Comparison of ENCODE assay signal across 25 cellular contexts in genomic region chr12:69672195-69672594, GRCh38. TPM values are rescaled to one million over a fixed set of nuclear protein-coding genes. Genes with fewer than 3 reads are reported as not detected.
"Had no signal": no experiment of that assay in that cellular context is flagged by ENCODE, and none has a peak within 500 bp of the region (broad histone marks: within the 10 kb centered on the region; RNA-seq: fewer than 3 reads in every experiment).

No MANE protein-coding gene starts in this region.

- H3K9ac ChIP-seq: SK-N-SH had no signal

- ATAC-seq: activated CD8-positive, alpha-beta T cell treated with anti-CD3 and anti-CD28 coated beads, Interleukin-2, amount 10 ng/mL, durations not matched to agents 7 days and 5 days; PC-3 had no signal

- H3K27me3 ChIP-seq: ascending aorta, cardiac muscle cell, Peyer's patch, SJSA1 had no signal

- H3K4me1 ChIP-seq: ascending aorta, Peyer's patch, SJSA1 had no signal

- H3K27ac ChIP-seq: ascending aorta, cardiac muscle cell, Peyer's patch, SJSA1 had no signal

- H3K9me2 ChIP-seq: SK-N-SH had no signal

- H3K4me2 ChIP-seq: SK-N-SH had no signal

- H3K36me3 ChIP-seq: ascending aorta, cardiac muscle cell, Peyer's patch, SJSA1 had no signal

- DNase-seq: activated CD4-positive, alpha-beta T cell treated with anti-CD3 and anti-CD28 coated beads, Interleukin-2, amount 10 ng/mL, durations not matched to agents 7 days and 5 days; activated CD4-positive, alpha-beta T cell treated with anti-CD3 and anti-CD28 coated beads, Interleukin-2, amount 50 U/mL, for 48 hours; activated CD8-positive, alpha-beta T cell treated with anti-CD3 and anti-CD28 coated beads, Interleukin-2, amount 10 ng/mL, durations not matched to agents 7 days and 5 days; activated gamma-delta T cell; activated naive CD4-positive, alpha-beta T cell treated with Interleukin-2 at 50 U/mL for 16 hours; activated naive CD8-positive, alpha-beta T cell treated with anti-CD3 and anti-CD28 coated beads, Interleukin-2, amount 10 ng/mL, durations not matched to agents 7 days and 5 days; activated T-cell treated with anti-CD3 and anti-CD28 coated beads, Interleukin-2, amount 50 U/mL, for 24 hours; amygdala; KG1; NCI-H1092 treated with DMSO at 0.1 percent for 48 hours; NCI-H1417 treated with DMSO at 0.1 percent for 48 hours; NCI-H1694 treated with DMSO at 0.1 percent for 48 hours; NCI-H2171; NCI-H526; NCI-H748 treated with DMSO at 0.1 percent for 48 hours; NK-92 treated with Interleukin-12 subunit alpha and Interleukin-12 subunit beta, amount 100 ng/mL, for 24 hours; PC-3; Peyer's patch; RPMI8226; SHP77 treated with DMSO at 0.1 percent for 48 hours; SK-N-SH had no signal

- H3K4me3 ChIP-seq: ascending aorta, cardiac muscle cell, Peyer's patch, SJSA1 had no signal

- H3K9me3 ChIP-seq: ascending aorta, Peyer's patch, SJSA1, SK-N-SH had no signal

RNA-seq across cellular contexts. Expression of gene BEST3, which starts 26.9 kb away (rescaled TPM):
- total RNA-seq: activated CD4-positive, alpha-beta T cell treated with anti-CD3 and anti-CD28 coated beads, Interleukin-2, amount 10 ng/mL, durations not matched to agents 7 days and 5 days; activated CD8-positive, alpha-beta T cell treated with anti-CD3 and anti-CD28 coated beads, Interleukin-2, amount 10 ng/mL, durations not matched to agents 7 days and 5 days; activated naive CD8-positive, alpha-beta T cell treated with anti-CD3 and anti-CD28 coated beads, Interleukin-2, amount 10 ng/mL, durations not matched to agents 7 days and 5 days; activated T-helper 2 cell treated with anti-CD3 and anti-CD28 coated beads, Interferon-gamma antibody, Interleukin-2, Interleukin-4, amounts not matched to agents 10 μg/mL and 5 μg/mL and 100 μg/mL, durations not matched to agents 14 hours and 24 hours and 36 hours; ascending aorta; cardiac muscle cell; SJSA1 had no signal
- polyA plus RNA-seq: cardiac muscle cell had no signal
